In genomic region chr1:15758953-15759661, GRCh38 we compare ENCODE assay signal across 10 cellular contexts. TPM values are rescaled to one million over a fixed set of nuclear protein-coding genes. Genes with fewer than 3 reads are reported as not detected.
DNase-seq lines count a peak whose midpoint lies in the region; ATAC-seq and TF ChIP-seq lines count a peak whose summit lies in the region.
"Had no signal": no experiment of that assay in that cellular context is flagged by ENCODE, and none has a peak within 500 bp of the region (broad histone marks: within the 10 kb centered on the region; RNA-seq: fewer than 3 reads in every experiment).

No MANE protein-coding gene starts in this region.

- H3K4me1 ChIP-seq in A673 (ENCODE audit: insufficient read depth, low read length, poor library complexity, severe bottlenecking) = peaks cover 24% of the 10 kb centered on the region
- peaks cover 44% of the 10 kb centered on the region for H3K4me1 ChIP-seq in mucosa of stomach (ENCODE audit: control insufficient read depth, insufficient read depth, low read length)

- peak overlapping the region; percentile 81 for H3K27ac Mint-ChIP-seq in endothelial cell (ENCODE audit: unreplicated experiment)
- H3K27ac Mint-ChIP-seq: dendritic cell treated with granulocyte-macrophage colony-stimulating factor and Interleukin-4, amounts not matched to agents 40 ng/mL and 50 ng/mL, for 4 days had no signal

- peak overlapping the region; percentile 83 for H3K27ac ChIP-seq in A673 (ENCODE audit: low read depth, low read length, poor library complexity, severe bottlenecking)

- intact Hi-C loops in A673 (cut with micrococcal nuclease; ENCODE audit: unreplicated experiment) = no loop called here

- TF ChIP-seq CTCF in A673 (conservative IDR thresholded peaks at IDR 0.05; ENCODE audit: low read depth, low read length) (no peak), endothelial cell (IDR thresholded peaks at IDR 0.05; ENCODE audit: unreplicated experiment) (no peak)

- DNase-seq in A673 (ENCODE audit: low spot score) (no peak), M059J (ENCODE audit: low read depth) (peak; percentile 36), endothelial cell (ENCODE audit: low spot score) (peak; percentile 39), DMS79 (lab: John Stamatoyannopoulos, UW) (no peak)
- no peak for DNase-seq in stimulated activated CD4-positive, alpha-beta T cell treated with anti-CD3 and anti-CD28 coated beads, Interleukin-4, amount 100 ng/mL, for 4 hours

- H3K36me3 Mint-ChIP-seq in endothelial cell (ENCODE audit: low read depth, unreplicated experiment) = peaks cover 18% of the 10 kb centered on the region

- peak overlapping the region; percentile 70 for H3K9ac ChIP-seq in mucosa of stomach (ENCODE audit: low read length)

- H3K36me3 ChIP-seq in A673 (ENCODE audit: insufficient read depth, low read length, poor library complexity, severe bottlenecking) (no peaks in the 10 kb centered on the region), mucosa of stomach (ENCODE audit: control insufficient read depth, insufficient read depth, low read length) (no peaks in the 10 kb centered on the region)

- POLR2A ChIA-PET in A673 (lab: Charles Lee; ENCODE audit: low non-redundant PET) = no interaction called here

- CTCF ChIA-PET in A673 (lab: Charles Lee) = no interaction called here

- H3K4me1 Mint-ChIP-seq in endothelial cell (ENCODE audit: unreplicated experiment) = peaks cover 35% of the 10 kb centered on the region

- no peak for ATAC-seq in HG02571 (IDR thresholded peaks at IDR 0.05; ENCODE audit: unreplicated experiment)
- ATAC-seq in GM21390 (IDR thresholded peaks at IDR 0.05; ENCODE audit: unreplicated experiment) = no peak

- no peaks in the 10 kb centered on the region for H3K9me3 Mint-ChIP-seq in endothelial cell (ENCODE audit: unreplicated experiment)
- H3K9me3 Mint-ChIP-seq: dendritic cell treated with granulocyte-macrophage colony-stimulating factor and Interleukin-4, amounts not matched to agents 40 ng/mL and 50 ng/mL, for 4 days had no signal

- H3K4me3 Mint-ChIP-seq in endothelial cell (ENCODE audit: unreplicated experiment) = peak overlapping the region; percentile 96
- H3K4me3 Mint-ChIP-seq: dendritic cell treated with granulocyte-macrophage colony-stimulating factor and Interleukin-4, amounts not matched to agents 40 ng/mL and 50 ng/mL, for 4 days had no signal

- BruUV-seq in A673 (replicated peaks; lab: Mats Ljungman, UMichigan) = no TSS peak

- H3K9me3 ChIP-seq in A673 (ENCODE audit: low read depth, low read length, poor library complexity, severe bottlenecking) = no peaks in the 10 kb centered on the region
- no peaks in the 10 kb centered on the region for H3K9me3 ChIP-seq in mucosa of stomach (ENCODE audit: control insufficient read depth, low read length)

- H3K27me3 Mint-ChIP-seq in endothelial cell (ENCODE audit: unreplicated experiment) = peaks cover 13% of the 10 kb centered on the region

- H3K27me3 ChIP-seq in A673 (replicated peaks; ENCODE audit: insufficient read depth, low read depth, low read length, poor library complexity) (no peaks in the 10 kb centered on the region), mucosa of stomach (ENCODE audit: control insufficient read depth, insufficient read depth, low read length) (peaks cover 17% of the 10 kb centered on the region)

- H3K4me3 ChIP-seq in A673 (ENCODE audit: low read depth, low read length, poor library complexity, severe bottlenecking) = peak overlapping the region; percentile 85
- peak overlapping the region; percentile 25 for H3K4me3 ChIP-seq in mucosa of stomach (ENCODE audit: low read length)

RNA-seq across cellular contexts. Expression of gene FBLIM1, which starts 0.5 kb away (rescaled TPM):
- total RNA-seq in A673 (2021) = 38.9 and 39.3 TPM in 2 replicates
- 117 and 156 TPM in 2 replicates for total RNA-seq in M059J (2014; rRNA removed; shearing (Covaris generic))
- 198 TPM for total RNA-seq in endothelial cell (ENCODE audit: unreplicated experiment)

RNA-seq across cellular contexts. Expression of gene TMEM82, which starts 16.8 kb away (rescaled TPM):
- total RNA-seq in A673 (2021) = not detected in 2 replicates
- not detected in 2 replicates for total RNA-seq in M059J (2014; rRNA removed; shearing (Covaris generic))
- not detected for total RNA-seq in endothelial cell (ENCODE audit: unreplicated experiment)
- total RNA-seq: temporal lobe had no signal

RNA-seq across cellular contexts. Expression of gene SLC25A34, which starts 23.0 kb away (rescaled TPM):
- total RNA-seq in A673 (2021) (3.2 TPM in 2 replicates), endothelial cell (ENCODE audit: unreplicated experiment) (3.5 TPM)
- 0.27 and 0.44 TPM in 2 replicates for total RNA-seq in M059J (2014; rRNA removed; shearing (Covaris generic))

RNA-seq across cellular contexts. Expression of gene UQCRHL, which starts 48.3 kb away (rescaled TPM):
- 3.1 and 4.1 TPM in 2 replicates for total RNA-seq in A673 (2021)
- 1.4 TPM in 2 replicates for total RNA-seq in M059J (2014; rRNA removed; shearing (Covaris generic))
- total RNA-seq in endothelial cell (ENCODE audit: unreplicated experiment) = 2.4 TPM

Comparison
In these comparisons a context has a peak if more than half of its experiments do, and no peak if none do; other contexts are left out.
1. DNase-seq: peak in M059J (single experiment) and endothelial cell (single experiment); none in A673 (single experiment), DMS79 (single experiment) and stimulated activated CD4-positive, alpha-beta T cell treated with anti-CD3 and anti-CD28 coated beads, Interleukin-4, amount 100 ng/mL, for 4 hours (0 of 2).